In genomic region chr12:98403385-98403784, GRCh38 we compare ENCODE assay signal across 23 cellular contexts.
"Had no signal": no experiment of that assay in that cellular context is flagged by ENCODE, and none has a peak within 500 bp of the region (broad histone marks: within the 10 kb centered on the region; RNA-seq: fewer than 3 reads in every experiment).

No MANE protein-coding gene starts in this region.

- H3K9ac ChIP-seq: neural progenitor cell had no signal

- H3K9me3 Mint-ChIP-seq: activated naive CD4-positive, alpha-beta T cell treated with anti-CD3 and anti-CD28 coated beads, Interleukin-2, amount 50 U/mL, for 24 hours; activated T-cell treated with anti-CD3 and anti-CD28 coated beads, Interleukin-2, amount 50 U/mL, for 72 hours; immature natural killer cell; memory B cell; stimulated activated naive CD8-positive, alpha-beta T cell treated with anti-CD3 and anti-CD28 coated beads, Interleukin-15, amount 100 ng/mL, for 72 hours had no signal

- ATAC-seq: activated T-cell treated with anti-CD3 and anti-CD28 coated beads, Interleukin-2, amount 50 U/mL, for 72 hours; mucosa of descending colon; stimulated activated naive CD8-positive, alpha-beta T cell treated with anti-CD3 and anti-CD28 coated beads, Interleukin-15, amount 100 ng/mL, for 72 hours had no signal

- DNase-seq: activated CD4-positive, alpha-beta T cell treated with anti-CD3 and anti-CD28 coated beads, Interleukin-2, amount 50 U/mL, for 4 hours; activated CD4-positive, CD25-positive, alpha-beta regulatory T cell treated with anti-CD3 and anti-CD28 coated beads, Interleukin-2, amount 50 U/mL, for 72 hours; activated effector memory CD4-positive, alpha-beta T cell treated with anti-CD3 and anti-CD28 coated beads, Interleukin-2, amount 50 U/mL, for 16 hours; activated T-cell treated with anti-CD3 and anti-CD28 coated beads, Interleukin-2, amount 50 U/mL, for 72 hours; erythroblast; head of caudate nucleus; immature natural killer cell; kidney glomerular epithelial cell; mucosa of descending colon; naive B cell; stimulated activated CD4-positive, alpha-beta T cell treated with anti-CD3 and anti-CD28 coated beads, Interleukin-2, amount 100 ng/mL, for 48 hours; stimulated activated naive CD8-positive, alpha-beta T cell treated with anti-CD3 and anti-CD28 coated beads, Interleukin-15, amount 100 ng/mL, for 72 hours; T-helper 2 cell; transverse colon had no signal

- H3K4me2 ChIP-seq: neural progenitor cell had no signal

- H3K4me3 Mint-ChIP-seq: activated naive CD4-positive, alpha-beta T cell treated with anti-CD3 and anti-CD28 coated beads, Interleukin-2, amount 50 U/mL, for 24 hours; activated T-cell treated with anti-CD3 and anti-CD28 coated beads, Interleukin-2, amount 50 U/mL, for 72 hours; immature natural killer cell; memory B cell; neural progenitor cell; stimulated activated naive CD8-positive, alpha-beta T cell treated with anti-CD3 and anti-CD28 coated beads, Interleukin-15, amount 100 ng/mL, for 72 hours had no signal

- H3K4me1 ChIP-seq: ascending aorta, suprapubic skin, transverse colon had no signal

- H3K27me3 ChIP-seq: ascending aorta, neural progenitor cell, suprapubic skin, transverse colon had no signal

- H2AFZ ChIP-seq: neural progenitor cell had no signal

- H3K36me3 Mint-ChIP-seq: activated naive CD4-positive, alpha-beta T cell treated with anti-CD3 and anti-CD28 coated beads, Interleukin-2, amount 50 U/mL, for 24 hours; immature natural killer cell; memory B cell; naive B cell; neural progenitor cell had no signal

- H3K36me3 ChIP-seq: ascending aorta, neural progenitor cell, suprapubic skin, transverse colon had no signal

- H3K27me3 Mint-ChIP-seq: activated naive CD4-positive, alpha-beta T cell treated with anti-CD3 and anti-CD28 coated beads, Interleukin-2, amount 50 U/mL, for 24 hours; memory B cell; naive B cell; stimulated activated naive CD8-positive, alpha-beta T cell treated with anti-CD3 and anti-CD28 coated beads, Interleukin-15, amount 100 ng/mL, for 72 hours had no signal

- H3K27ac ChIP-seq: ascending aorta, coronary artery, neural progenitor cell, suprapubic skin, transverse colon, VCaP had no signal

- H3K9me3 ChIP-seq: ascending aorta, mucosa of descending colon, suprapubic skin, transverse colon had no signal

- FAIRE-seq: frontal cortex had no signal

- H3K27ac Mint-ChIP-seq: activated naive CD4-positive, alpha-beta T cell treated with anti-CD3 and anti-CD28 coated beads, Interleukin-2, amount 50 U/mL, for 24 hours; activated T-cell treated with anti-CD3 and anti-CD28 coated beads, Interleukin-2, amount 50 U/mL, for 72 hours; memory B cell; progenitor cell of endocrine pancreas had no signal

- H3K4me3 ChIP-seq: ascending aorta, coronary artery, mucosa of descending colon, neural progenitor cell, suprapubic skin, transverse colon had no signal
